ENCODE assay signal across 2 cellular contexts in the genomic region with DNA sequence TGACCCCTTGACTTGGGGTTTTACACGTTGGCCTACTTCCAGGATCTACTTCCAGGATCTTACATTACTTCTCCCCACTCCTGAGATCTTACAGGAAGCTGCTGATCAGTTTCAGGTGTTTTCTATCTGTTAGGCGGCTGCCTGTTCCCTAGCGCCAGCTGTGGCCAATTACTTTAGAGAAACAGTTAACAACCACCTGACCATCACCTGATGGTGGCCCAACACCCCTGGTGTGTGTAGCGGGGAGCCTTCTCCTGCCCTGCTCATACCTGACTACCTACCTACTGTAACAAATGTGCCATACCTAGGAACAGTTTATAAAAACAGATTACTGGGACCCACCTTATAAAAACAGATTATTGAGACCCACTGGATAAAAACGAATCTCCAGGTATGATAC.
TF ChIP-seq lines count a peak whose summit lies in the region.

No MANE protein-coding gene starts in this region.

TF ChIP-seq in HEK293, 187 proteins besides CTCF, POLR2A, EP300 and RAD21:
- TF ChIP-seq ZBTB8A (tag by site-specific recombination; IDR thresholded peaks at IDR 0.05) (no peak), ZNF704 (tag by site-specific recombination; IDR thresholded peaks at IDR 0.05) (no peak), REPIN1 (tag by site-specific recombination; IDR thresholded peaks at IDR 0.05; ENCODE audit: low read depth) (no peak), ZNF555 (tag by site-specific recombination; conservative IDR thresholded peaks at IDR 0.05) (no peak), ZNF10 (tag by site-specific recombination; IDR thresholded peaks at IDR 0.05) (peak; percentile 79)
- TF ChIP-seq, protein P1, sequence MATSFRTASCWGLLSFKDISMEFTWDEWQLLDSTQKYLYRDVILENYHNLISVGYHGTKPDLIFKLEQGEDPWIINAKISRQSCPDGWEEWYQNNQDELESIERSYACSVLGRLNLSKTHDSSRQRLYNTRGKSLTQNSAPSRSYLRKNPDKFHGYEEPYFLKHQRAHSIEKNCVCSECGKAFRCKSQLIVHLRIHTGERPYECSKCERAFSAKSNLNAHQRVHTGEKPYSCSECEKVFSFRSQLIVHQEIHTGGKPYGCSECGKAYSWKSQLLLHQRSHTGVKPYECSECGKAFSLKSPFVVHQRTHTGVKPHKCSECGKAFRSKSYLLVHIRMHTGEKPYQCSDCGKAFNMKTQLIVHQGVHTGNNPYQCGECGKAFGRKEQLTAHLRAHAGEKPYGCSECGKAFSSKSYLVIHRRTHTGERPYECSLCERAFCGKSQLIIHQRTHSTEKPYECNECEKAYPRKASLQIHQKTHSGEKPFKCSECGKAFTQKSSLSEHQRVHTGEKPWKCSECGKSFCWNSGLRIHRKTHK (tag by site-specific recombination; IDR thresholded peaks at IDR 0.05) = no peak
TF ChIP-seq in HEK293: peak in this region for 1.

TF ChIP-seq in H1, 55 proteins besides CTCF, POLR2A, EP300 and RAD21:
- TF ChIP-seq ATF3 (IDR thresholded peaks at IDR 0.05; ENCODE audit: insufficient read depth, low read depth, low read length) (no peak), CBX5 (IDR thresholded peaks at IDR 0.05; ENCODE audit: low read depth, low read length) (no peak), RBBP5 (IDR thresholded peaks at IDR 0.05; ENCODE audit: borderline replicate concordance, low read depth, low read length) (no peak), KDM5A (IDR thresholded peaks at IDR 0.05; ENCODE audit: low read length) (no peak), POLR2AphosphoS5 (IDR thresholded peaks at IDR 0.05; ENCODE audit: low read depth, low read length) (no peak)
- TF ChIP-seq, protein P2, sequence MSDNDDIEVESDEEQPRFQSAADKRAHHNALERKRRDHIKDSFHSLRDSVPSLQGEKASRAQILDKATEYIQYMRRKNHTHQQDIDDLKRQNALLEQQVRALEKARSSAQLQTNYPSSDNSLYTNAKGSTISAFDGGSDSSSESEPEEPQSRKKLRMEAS (IDR thresholded peaks at IDR 0.05) = no peak
- TF ChIP-seq, protein P3, sequence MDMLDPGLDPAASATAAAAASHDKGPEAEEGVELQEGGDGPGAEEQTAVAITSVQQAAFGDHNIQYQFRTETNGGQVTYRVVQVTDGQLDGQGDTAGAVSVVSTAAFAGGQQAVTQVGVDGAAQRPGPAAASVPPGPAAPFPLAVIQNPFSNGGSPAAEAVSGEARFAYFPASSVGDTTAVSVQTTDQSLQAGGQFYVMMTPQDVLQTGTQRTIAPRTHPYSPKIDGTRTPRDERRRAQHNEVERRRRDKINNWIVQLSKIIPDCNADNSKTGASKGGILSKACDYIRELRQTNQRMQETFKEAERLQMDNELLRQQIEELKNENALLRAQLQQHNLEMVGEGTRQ (IDR thresholded peaks at IDR 0.05; ENCODE audit: low read length) = peak; percentile 57; the same call in 1 of the 2 replicates
